ENCODE assay signal across 9 cellular contexts in the genomic region with DNA sequence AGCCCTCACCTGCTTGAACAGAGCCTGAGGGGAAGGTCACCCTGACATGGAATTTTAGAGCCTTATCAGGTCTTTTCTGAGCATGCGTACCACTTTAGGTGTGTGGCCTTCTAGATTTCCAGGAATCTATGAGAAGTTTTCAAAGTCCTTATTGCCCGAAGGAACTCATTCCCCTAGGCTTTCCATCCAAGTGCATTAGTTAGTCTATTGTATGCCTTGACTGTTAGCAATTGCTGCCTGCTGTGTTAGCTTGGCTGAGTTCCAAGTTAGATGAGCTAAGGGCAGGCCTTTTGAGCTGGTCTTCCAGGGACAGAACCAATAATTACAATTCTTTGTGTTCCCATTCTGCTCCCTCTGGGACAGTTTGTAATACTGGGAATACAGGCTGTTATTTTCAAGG. TPM values are rescaled to one million over a fixed set of nuclear protein-coding genes. Genes with fewer than 3 reads are reported as not detected.
DNase-seq lines count a peak whose midpoint lies in the region; ATAC-seq and TF ChIP-seq lines count a peak whose summit lies in the region.
"Had no signal": no experiment of that assay in that cellular context is flagged by ENCODE, and none has a peak within 500 bp of the region (broad histone marks: within the 10 kb centered on the region; RNA-seq: fewer than 3 reads in every experiment).

No MANE protein-coding gene starts in this region.

- in situ Hi-C loops in GM13976 (cut with MboI; ENCODE audit: low sequenced_read_pairs, unreplicated experiment), result no loop called here

- H3K4me2 ChIP-seq in neural cell (ENCODE audit: low read length), result no peak overlapping the region

- no peaks in the 10 kb centered on the region for H3F3A ChIP-seq in neural cell (ENCODE audit: insufficient read depth, low read length, poor library complexity, severe bottlenecking)

- intact Hi-C loops in esophagus muscularis mucosa (cut with DNase I), result no loop called here

- peaks cover 7% of the 10 kb centered on the region for H3K4me1 Mint-ChIP-seq in activated CD4-positive, alpha-beta memory T cell treated with anti-CD3 and anti-CD28 coated beads, Interleukin-2, amount 10 ng/mL, durations not matched to agents 7 days and 5 days

- H3K9ac ChIP-seq in neural cell (ENCODE audit: low read length), result no peak overlapping the region

- H3K36me3 ChIP-seq in esophagus muscularis mucosa (no peaks in the 10 kb centered on the region), neural cell (ENCODE audit: insufficient read depth, low read length) (no peaks in the 10 kb centered on the region)
- H3K36me3 ChIP-seq: upper lobe of left lung had no signal

- TF ChIP-seq POLR2A in esophagus muscularis mucosa (IDR thresholded peaks at IDR 0.05; ENCODE audit: low read depth), result no peak

- TF ChIP-seq EP300 in esophagus muscularis mucosa (IDR thresholded peaks at IDR 0.05) (no peak), neural cell (conservative IDR thresholded peaks at IDR 0.05; ENCODE audit: poor library complexity, severe bottlenecking) (no peak)

- TF ChIP-seq CTCF in esophagus muscularis mucosa (IDR thresholded peaks at IDR 0.05) (no peak), neural cell (IDR thresholded peaks at IDR 0.05; ENCODE audit: poor library complexity, severe bottlenecking) (no peak), GM13976 (IDR thresholded peaks at IDR 0.05; ENCODE audit: borderline replicate concordance, control extremely low read depth, extremely low read depth, insufficient read depth, missing control alignments) (no peak)

- H3K9me2 ChIP-seq in neural cell (ENCODE audit: insufficient read depth, low read length), result no peaks in the 10 kb centered on the region

- no peaks in the 10 kb centered on the region for H3K79me2 ChIP-seq in neural cell (replicated peaks; ENCODE audit: insufficient read depth, low read length)

- ATAC-seq in HG02840 (IDR thresholded peaks at IDR 0.05; ENCODE audit: low FRiP score, unreplicated experiment), result no peak

- CTCF ChIA-PET in activated CD4-positive, alpha-beta memory T cell treated with anti-CD3 and anti-CD28 coated beads, Interleukin-2, amount 10 ng/mL, durations not matched to agents 7 days and 5 days (lab: Charles Lee), result interaction anchor here (1.4 to 1.7 kb wide), 3 partner anchors 9 to 261 kb away, joined by 4 to 6 read pairs (median 5); no protein-coding TSS in a partner anchor

- H3K27me3 ChIP-seq in esophagus muscularis mucosa (no peaks in the 10 kb centered on the region), neural cell (ENCODE audit: insufficient read depth, low read depth, low read length) (no peaks in the 10 kb centered on the region)
- H3K27me3 ChIP-seq: upper lobe of left lung had no signal

- peaks cover 13 to 44% (median 42%) of the 10 kb centered on the region in 4 donors for H3K4me1 ChIP-seq in esophagus muscularis mucosa

- no peak for TF ChIP-seq RAD21 in neural cell (conservative IDR thresholded peaks at IDR 0.05)

- no peak overlapping the region for H2AFZ ChIP-seq in neural cell (ENCODE audit: low read depth, low read length)

- H3K27me3 Mint-ChIP-seq in activated CD4-positive, alpha-beta memory T cell treated with anti-CD3 and anti-CD28 coated beads, Interleukin-2, amount 10 ng/mL, durations not matched to agents 7 days and 5 days, result peaks cover 11% of the 10 kb centered on the region

- H3K9me3 Mint-ChIP-seq in activated CD4-positive, alpha-beta memory T cell treated with anti-CD3 and anti-CD28 coated beads, Interleukin-2, amount 10 ng/mL, durations not matched to agents 7 days and 5 days, result no peaks in the 10 kb centered on the region

- POLR2A ChIA-PET in activated CD4-positive, alpha-beta memory T cell treated with anti-CD3 and anti-CD28 coated beads, Interleukin-2, amount 10 ng/mL, durations not matched to agents 7 days and 5 days (lab: Charles Lee), result no interaction called here

- H3K27ac ChIP-seq in esophagus muscularis mucosa (replicated peaks in 1 of 4) (peak overlapping the region; percentile 20 to 80 (median 73)), neural cell (ENCODE audit: low read length) (no peak overlapping the region)
- H3K27ac ChIP-seq: upper lobe of left lung had no signal

- no peaks in the 10 kb centered on the region for H4K20me1 ChIP-seq in neural cell (ENCODE audit: insufficient read depth)

- DNase-seq in GM04504 (ENCODE audit: low read depth) (peak; percentile 28), NCI-H446 treated with DMSO at 0.1 percent for 48 hours (lab: John Stamatoyannopoulos, UW) (peak; percentile 90), esophagus muscularis mucosa (ENCODE audit: extremely low spot score) (no peak), GM13976 (ENCODE audit: low spot score) (no peak)
- DNase-seq in activated effector memory CD4-positive, alpha-beta T cell treated with Interleukin-2 at 50 U/mL for 16 hours, result no peak
- no peak for DNase-seq in activated CD4-positive, alpha-beta memory T cell treated with anti-CD3 and anti-CD28 coated beads, Interleukin-2, amount 10 ng/mL, durations not matched to agents 7 days and 5 days
- DNase-seq: upper lobe of left lung had no signal

- 51% methylated on average over 2 of the region's 2 CpGs for WGBS in esophagus muscularis mucosa

- no peaks in the 10 kb centered on the region for H3K9me3 ChIP-seq in esophagus muscularis mucosa
- H3K9me3 ChIP-seq in neural cell (ENCODE audit: low read length), result no peaks in the 10 kb centered on the region
- H3K9me3 ChIP-seq: upper lobe of left lung had no signal

- H3K4me3 Mint-ChIP-seq in activated CD4-positive, alpha-beta memory T cell treated with anti-CD3 and anti-CD28 coated beads, Interleukin-2, amount 10 ng/mL, durations not matched to agents 7 days and 5 days, result no peak overlapping the region

- no peaks in the 10 kb centered on the region for H3K36me3 Mint-ChIP-seq in activated CD4-positive, alpha-beta memory T cell treated with anti-CD3 and anti-CD28 coated beads, Interleukin-2, amount 10 ng/mL, durations not matched to agents 7 days and 5 days (ENCODE audit: low read depth)

- H3K27ac Mint-ChIP-seq in activated CD4-positive, alpha-beta memory T cell treated with anti-CD3 and anti-CD28 coated beads, Interleukin-2, amount 10 ng/mL, durations not matched to agents 7 days and 5 days, result no peak overlapping the region

- H3K4me3 ChIP-seq in esophagus muscularis mucosa (no peak overlapping the region), neural cell (ENCODE audit: low read length) (no peak overlapping the region)
- H3K4me3 ChIP-seq: upper lobe of left lung had no signal

TF ChIP-seq in neural cell, 6 proteins besides CTCF, POLR2A, EP300 and RAD21:
- TF ChIP-seq EZH2 (IDR thresholded peaks at IDR 0.05; ENCODE audit: borderline replicate concordance, insufficient read depth, low read length, poor library complexity, severe bottlenecking) (no peak), SMC3 (conservative IDR thresholded peaks at IDR 0.05; ENCODE audit: poor library complexity) (no peak), POLR2AphosphoS5 (IDR thresholded peaks at IDR 0.05) (peak; percentile 13), REST (IDR thresholded peaks at IDR 0.05; ENCODE audit: borderline replicate concordance) (peak; percentile 35), MXI1 (conservative IDR thresholded peaks at IDR 0.05; ENCODE audit: poor library complexity, severe bottlenecking) (no peak), TAF1 (IDR thresholded peaks at IDR 0.05; ENCODE audit: low read depth) (no peak)

RNA-seq across cellular contexts. Expression of gene PUM2, which starts 30.8 kb away (rescaled TPM):
- 100 to 1,000 TPM in 1 of 4 donors, 10 to 100 TPM in 3; 73.7 to 113 (median 93.1) TPM for total RNA-seq in esophagus muscularis mucosa
- polyA plus RNA-seq in neural cell, result 36.1 and 37.0 TPM in 2 replicates
- polyA minus RNA-seq in neural cell, result 179 and 214 TPM in 2 replicates
- 100 to 1,000 TPM; 141 to 147 TPM for total RNA-seq in activated CD4-positive, alpha-beta memory T cell treated with anti-CD3 and anti-CD28 coated beads, Interleukin-2, amount 10 ng/mL, durations not matched to agents 7 days and 5 days

Comparison
In these comparisons a context has a peak if more than half of its experiments do, and no peak if none do; other contexts are left out.
1. DNase-seq: peak in GM04504 (single experiment) and NCI-H446 treated with DMSO at 0.1 percent for 48 hours (single experiment); none in esophagus muscularis mucosa (single experiment), activated effector memory CD4-positive, alpha-beta T cell treated with Interleukin-2 at 50 U/mL for 16 hours (single experiment), activated CD4-positive, alpha-beta memory T cell treated with anti-CD3 and anti-CD28 coated beads, Interleukin-2, amount 10 ng/mL, durations not matched to agents 7 days and 5 days (single experiment) and GM13976 (single experiment).